8 cellular contexts compared by ENCODE assay signal in genomic region chr9:113221003-113221799, GRCh38. TPM values are rescaled to one million over a fixed set of nuclear protein-coding genes. Genes with fewer than 3 reads are reported as not detected.
A peak's percentile ranks its signal among the peaks of the same experiment; 100 is the strongest.
DNase-seq lines count a peak whose midpoint lies in the region; FAIRE-seq and TF ChIP-seq lines count a peak whose summit lies in the region.

Gene FKBP15, minus strand, starts transcription at chr9:113221277. Its CDS starts 34 bp downstream, at chr9:113221243.
Gene SLC31A1, plus strand, starts transcription at chr9:113221544. Its CDS starts 34,605 bp downstream, at chr9:113256149.

- peaks cover 10% of the 10 kb centered on the region for H3K23me2 ChIP-seq in H1 (ENCODE audit: low read depth, low read length)

- FAIRE-seq in H1 (lab: Jason Lieb, UNC), result no peak

- no peaks in the 10 kb centered on the region for H3K27me3 ChIP-seq in H1 (replicated peaks in 1 of 4; ENCODE audit: control insufficient read depth in 3 of 4, extremely low read depth in 1 of 4, insufficient read depth in 3 of 4, low read length in 3 of 4)
- H3K27me3 ChIP-seq in mesenchymal stem cell (ENCODE audit: control insufficient read depth in 1 of 2, insufficient read depth in 1 of 2, low read length in 2 of 2), result no peaks in the 10 kb centered on the region

- DNase-seq in CMK (ENCODE audit: low read depth) (peak; percentile 97), GM20000 (ENCODE audit: low spot score) (peak; percentile 93), HT-29 (ENCODE audit: low spot score) (peak; percentile 99), NOMO-1 (lab: John Stamatoyannopoulos, UW; ENCODE audit: unreplicated experiment in 2 of 2) (peak; percentile 93 to 99), H1 (ENCODE audit: low read depth in 1 of 2, low spot score in 2 of 2) (peak; percentile 95 to 98), mesenchymal stem cell (peak; percentile 99)
- DNase-seq in activated CD8-positive, alpha-beta memory T cell treated with anti-CD3 and anti-CD28 coated beads for 48 hours (ENCODE audit: low read depth in 2 of 3, low spot score in 2 of 3), result peak; percentile 88 to 97 (median 91)
- peak; percentile 94 for DNase-seq in stimulated activated CD8-positive, alpha-beta memory T cell treated with anti-CD3 and anti-CD28 coated beads, Interleukin-12 subunit alpha, Interleukin-12 subunit beta, amount 100 ng/mL, for 4 hours (ENCODE audit: low read depth)

- CTCF ChIA-PET in H1 (lab: Charles Lee; ENCODE audit: partially characterized antibody), result interaction anchor here (0.7 to 3.1 kb wide), 8 partner anchors 27 to 370 kb away, joined by 3 to 17 read pairs (median 3); partner anchors contain the start of genes CDC26, PRPF4 and SLC31A2

- peaks cover 6 to 52% of the 10 kb centered on the region in 2 experiments for H3K79me2 ChIP-seq in H1 (ENCODE audit: control insufficient read depth in 1 of 2, insufficient read depth in 2 of 2, low read length in 2 of 2)

- H3K4me2 ChIP-seq in H1 (ENCODE audit: insufficient read depth in 1 of 2, low read depth in 2 of 2, low read length in 2 of 2) (peak within 1 kb of the TSS; percentile 93 to 99), mesenchymal stem cell (ENCODE audit: low read length, poor library complexity, severe bottlenecking) (peak within 1 kb of the TSS; percentile 60)

- H3K18ac ChIP-seq in H1 (ENCODE audit: extremely low read depth, low read length), result peak within 1 kb of the TSS; percentile 95
- peak within 1 kb of the TSS; percentile 96 to 98 for H3K18ac ChIP-seq in mesenchymal stem cell (ENCODE audit: low read depth in 1 of 2, low read length in 2 of 2)

- H2BK120ac ChIP-seq in H1 (replicated peaks; ENCODE audit: low read depth, low read length), result no peak within 1 kb of the TSS
- peak within 1 kb of the TSS; percentile 80 for H2BK120ac ChIP-seq in mesenchymal stem cell (ENCODE audit: low read depth, low read length)

- H3K23ac ChIP-seq in H1 (ENCODE audit: insufficient read length) (no peak within 1 kb of the TSS), mesenchymal stem cell (ENCODE audit: low read length in 2 of 2) (peak within 1 kb of the TSS in 1 of 2 experiments; percentile 41)

- no peak within 1 kb of the TSS for H2BK12ac ChIP-seq in H1 (ENCODE audit: low read depth, low read length)
- peak within 1 kb of the TSS in 1 of 2 experiments; percentile 92 for H2BK12ac ChIP-seq in mesenchymal stem cell (ENCODE audit: low read length in 2 of 2)

- H3K4ac ChIP-seq in H1 (replicated peaks; ENCODE audit: insufficient read length, low read depth, low read length) (peak within 1 kb of the TSS; percentile 88), mesenchymal stem cell (ENCODE audit: low read depth in 1 of 2, low read length in 2 of 2) (peak within 1 kb of the TSS; percentile 73 to 99)

- H4K8ac ChIP-seq in H1 (ENCODE audit: extremely low read depth, insufficient read depth, low read length) (peak within 1 kb of the TSS; percentile 59; the same call in 1 of the 2 replicates), mesenchymal stem cell (ENCODE audit: low read length) (peak within 1 kb of the TSS; percentile 76)

- H2BK15ac ChIP-seq in H1 (ENCODE audit: low read length), result no peak within 1 kb of the TSS
- H2BK15ac ChIP-seq in mesenchymal stem cell (ENCODE audit: low read depth, poor library complexity, severe bottlenecking), result no peak within 1 kb of the TSS

- H4K91ac ChIP-seq in H1 (replicated peaks; ENCODE audit: insufficient read length, low read length), result peak within 1 kb of the TSS; percentile 68
- peak within 1 kb of the TSS; percentile 91 for H4K91ac ChIP-seq in mesenchymal stem cell (ENCODE audit: low read length)

- POLR2A ChIA-PET in H1 (lab: Charles Lee; ENCODE audit: partially characterized antibody), result interaction anchor here (0.7 to 2.9 kb wide), 13 partner anchors 10 to 189 kb away, joined by 3 to 10 read pairs (median 4); partner anchors contain the start of genes C9orf43, CDC26, POLE3 and PRPF4

- peaks cover 0 to 2% of the 10 kb centered on the region in 2 experiments for H4K20me1 ChIP-seq in H1 (replicated peaks in 1 of 2; ENCODE audit: control insufficient read depth in 1 of 2, insufficient read depth in 2 of 2, low read length in 2 of 2)

- H3K27ac ChIP-seq in H1 (ENCODE audit: low read depth, low read length) (peak within 1 kb of the TSS; percentile 71; the same call in 1 of the 2 replicates), mesenchymal stem cell (ENCODE audit: low read length, poor library complexity, severe bottlenecking) (peak within 1 kb of the TSS; percentile 63)

- no peak for TF ChIP-seq EP300 in H1 (IDR thresholded peaks at IDR 0.05; ENCODE audit: borderline replicate concordance in 1 of 2, low read depth in 2 of 2, low read length in 2 of 2)

- no peak for TF ChIP-seq RAD21 in H1 (IDR thresholded peaks at IDR 0.05 in 1 of 2, conservative IDR thresholded peaks at IDR 0.05 in 1 of 2; ENCODE audit: low read depth in 2 of 2, low read length in 2 of 2)

- WGBS in H1 (ENCODE audit: extremely low coverage in 1 of 2, insufficient coverage in 1 of 2, insufficient read length in 1 of 2, insufficient replicate concordance in 2 of 2, low coverage in 1 of 2, low lambda C conversion rate in 2 of 2, missing lambda C conversion rate in 1 of 2), 2 experiments, result 2% methylated on average over 61 of the region's 65 CpGs; no CpG with 5 or more reads in 1 of the 2 experiments
- WGBS in mesenchymal stem cell, result under 1% methylated on average over 65 of the region's 65 CpGs

- H2BK5ac ChIP-seq in H1 (ENCODE audit: low read depth, low read length) (peak within 1 kb of the TSS; percentile 38; the same call in 1 of the 2 replicates), mesenchymal stem cell (ENCODE audit: low read depth, low read length, poor library complexity, severe bottlenecking) (no peak within 1 kb of the TSS)

- H3K4me1 ChIP-seq in H1 (replicated peaks in 1 of 4; ENCODE audit: control insufficient read depth in 3 of 4, insufficient read depth in 4 of 4, low read length in 3 of 4) (peaks cover 0 to 10% (median 1%) of the 10 kb centered on the region in 4 experiments; a peak in 4 of 7 replicates), mesenchymal stem cell (ENCODE audit: control insufficient read depth, insufficient read depth, low read depth, low read length) (no peaks in the 10 kb centered on the region)

- H3K14ac ChIP-seq in H1 (ENCODE audit: insufficient read length), result no peak within 1 kb of the TSS
- peak within 1 kb of the TSS in 1 of 2 experiments; percentile 92 for H3K14ac ChIP-seq in mesenchymal stem cell (ENCODE audit: low read length in 2 of 2)

- H3K9me3 ChIP-seq in H1 (ENCODE audit: insufficient read depth in 2 of 2, low read depth in 1 of 2, low read length in 1 of 2) (no peaks in the 10 kb centered on the region), mesenchymal stem cell (ENCODE audit: control insufficient read depth, low read length) (no peaks in the 10 kb centered on the region)

- peak; percentile 46 to 83 for TF ChIP-seq POLR2A in H1 (IDR thresholded peaks at IDR 0.05; ENCODE audit: control extremely low read depth in 1 of 2, low read depth in 2 of 2, low read length in 2 of 2)

- H3K79me1 ChIP-seq in H1 (ENCODE audit: low read depth, low read length), result 0 out of 2 replicates have a peak, but pooled peaks cover 3% of the 10 kb centered on the region
- peaks cover 20% of the 10 kb centered on the region for H3K79me1 ChIP-seq in mesenchymal stem cell (replicated peaks; ENCODE audit: low read length, poor library complexity, severe bottlenecking)

- H2AFZ ChIP-seq in H1 (ENCODE audit: low read length), result peak within 1 kb of the TSS; percentile 94
- H2AFZ ChIP-seq in mesenchymal stem cell (ENCODE audit: low read depth, low read length), result peak within 1 kb of the TSS; percentile 62

- peak within 1 kb of the TSS; percentile 71 for H3K56ac ChIP-seq in H1 (replicated peaks; ENCODE audit: insufficient read length, low read depth, low read length)

- peak within 1 kb of the TSS; percentile 78 to 93 (median 82) for H3K9ac ChIP-seq in H1 (replicated peaks in 1 of 4; ENCODE audit: extremely low read depth in 1 of 4, low read depth in 3 of 4, low read length in 3 of 4)
- H3K9ac ChIP-seq in mesenchymal stem cell (ENCODE audit: low read length), result peak within 1 kb of the TSS; percentile 96

- H4K5ac ChIP-seq in H1 (ENCODE audit: insufficient read length, low read depth, low read length), result peak within 1 kb of the TSS; percentile 93

- H3K36me3 ChIP-seq in H1 (ENCODE audit: control insufficient read depth in 2 of 4, insufficient read depth in 4 of 4, low read length in 3 of 4) (no peaks in the 10 kb centered on the region; a peak in 1 of 8 replicates), mesenchymal stem cell (ENCODE audit: control insufficient read depth in 1 of 2, insufficient read depth in 2 of 2, low read depth in 1 of 2, low read length in 2 of 2) (peaks cover 0 to 12% of the 10 kb centered on the region in 2 experiments)

- H2AK5ac ChIP-seq in H1 (ENCODE audit: low read depth, low read length), result no peak within 1 kb of the TSS
- H2AK5ac ChIP-seq in mesenchymal stem cell (ENCODE audit: low read length, severe bottlenecking), result no peak within 1 kb of the TSS

- TF ChIP-seq CTCF in GM20000 (IDR thresholded peaks at IDR 0.05; ENCODE audit: extremely low read depth, missing control alignments) (no peak), H1 (IDR thresholded peaks at IDR 0.05; ENCODE audit: control extremely low read depth in 1 of 3, insufficient read depth in 1 of 3, low read depth in 1 of 3, low read length in 3 of 3) (no peak)

- H2BK20ac ChIP-seq in H1 (ENCODE audit: low read length), result no peak within 1 kb of the TSS

- H3K4me3 ChIP-seq in H1 (ENCODE audit: extremely low read depth in 1 of 4, insufficient read depth in 2 of 4, low read depth in 3 of 4, low read length in 4 of 4), result peak within 1 kb of the TSS; percentile 93 to 96 (median 94)
- peak within 1 kb of the TSS; percentile 86 to 94 for H3K4me3 ChIP-seq in mesenchymal stem cell (ENCODE audit: insufficient read depth in 1 of 2, low read depth in 1 of 2, low read length in 2 of 2)

RNA-seq across cellular contexts. Expression of gene FKBP15, which starts in this region (rescaled TPM):
- total RNA-seq in HT-29 (2014; rRNA removed; shearing (Covaris generic)), result 14.7 and 16.0 TPM in 2 replicates
- total RNA-seq in H1 (2021; fragmentation: NEBNext Ultra II Directional; extraction: Animal tissue kit (Norgen Biotek cat#: 25700)), result 13.8 and 13.9 TPM in 2 replicates
- 9.9 and 13.1 TPM in 2 replicates for polyA plus RNA-seq in H1 (2011; rRNA removed)
- 12.9 TPM for polyA plus RNA-seq in H1 (2011; cell fraction: cytosol; rRNA removed)
- polyA plus RNA-seq in H1 (2011; cell fraction: nucleus; rRNA removed), result 35.3 TPM
- polyA plus RNA-seq in H1 (2012, experiment 1 of 2), result 10.6 to 11.5 TPM (median 10.8 TPM) in 4 replicates
- 1.9 TPM for polyA plus RNA-seq in H1 (2012, experiment 2 of 2)
- polyA plus RNA-seq in H1 (2013, experiment 1 of 2), result 9.4 TPM
- 8.7 TPM for polyA plus RNA-seq in H1 (2013, experiment 2 of 2)
- polyA minus RNA-seq in H1 (2011; rRNA and poly(A)+ RNA removed), result 42.9 and 45.7 TPM in 2 replicates
- 15.7 TPM for polyA minus RNA-seq in H1 (2011; cell fraction: cytosol; rRNA and poly(A)+ RNA removed)
- polyA minus RNA-seq in H1 (2011; cell fraction: nucleus; rRNA and poly(A)+ RNA removed), result 46.2 TPM
- 20.0 TPM for polyA plus RNA-seq in mesenchymal stem cell (2013, experiment 1 of 2)
- polyA plus RNA-seq in mesenchymal stem cell (2013, experiment 2 of 2), result 18.3 TPM

RNA-seq across cellular contexts. Expression of gene SLC31A1, which starts in this region (rescaled TPM):
- total RNA-seq in HT-29 (2014; rRNA removed; shearing (Covaris generic)), result 13.4 TPM in 2 replicates
- total RNA-seq in H1 (2021; fragmentation: NEBNext Ultra II Directional; extraction: Animal tissue kit (Norgen Biotek cat#: 25700)), result 40.7 and 40.8 TPM in 2 replicates
- 13.8 and 23.9 TPM in 2 replicates for polyA plus RNA-seq in H1 (2011; rRNA removed)
- polyA plus RNA-seq in H1 (2011; cell fraction: cytosol; rRNA removed), result 20.8 TPM
- polyA plus RNA-seq in H1 (2011; cell fraction: nucleus; rRNA removed), result 9.0 TPM
- polyA plus RNA-seq in H1 (2012, experiment 1 of 2), result 24.1 to 34.9 TPM (median 26.8 TPM) in 4 replicates
- polyA plus RNA-seq in H1 (2012, experiment 2 of 2), result 6.1 TPM
- 43.4 TPM for polyA plus RNA-seq in H1 (2013, experiment 1 of 2)
- 49.3 TPM for polyA plus RNA-seq in H1 (2013, experiment 2 of 2)
- polyA minus RNA-seq in H1 (2011; rRNA and poly(A)+ RNA removed), result 30.2 and 36.0 TPM in 2 replicates
- 14.8 TPM for polyA minus RNA-seq in H1 (2011; cell fraction: cytosol; rRNA and poly(A)+ RNA removed)
- 20.4 TPM for polyA minus RNA-seq in H1 (2011; cell fraction: nucleus; rRNA and poly(A)+ RNA removed)
- polyA plus RNA-seq in mesenchymal stem cell (2013, experiment 1 of 2), result 73.5 TPM
- polyA plus RNA-seq in mesenchymal stem cell (2013, experiment 2 of 2), result 76.5 TPM

Comparison
In these comparisons a context has a peak if more than half of its experiments do, and no peak if none do; other contexts are left out.
1. Peak in every context shown above with its lines: DNase-seq, H3K4me3 ChIP-seq and H3K27ac ChIP-seq.